11 cellular contexts compared by ENCODE assay signal in genomic region chr4:124192544-124192943, GRCh38.
"Had no signal": no experiment of that assay in that cellular context is flagged by ENCODE, and none has a peak within 500 bp of the region (broad histone marks: within the 10 kb centered on the region; RNA-seq: fewer than 3 reads in every experiment).

No MANE protein-coding gene starts in this region.

- H3K4me1 ChIP-seq: adrenal gland, ascending aorta, body of pancreas, breast epithelium had no signal

- H3K36me3 ChIP-seq: adrenal gland, ascending aorta, brain microvascular endothelial cell, breast epithelium, cardiac muscle cell had no signal

- ATAC-seq: activated naive CD4-positive, alpha-beta T cell treated with anti-CD3 and anti-CD28 coated beads, Interleukin-2, amount 50 U/mL, for 72 hours; activated naive CD8-positive, alpha-beta T cell treated with anti-CD3 and anti-CD28 coated beads, Interleukin-2, amount 50 U/mL, for 24 hours; activated T-cell treated with anti-CD3 and anti-CD28 coated beads, Interleukin-2, amount 50 U/mL, for 4 hours; activated T-cell treated with anti-CD3 and anti-CD28 coated beads, Interleukin-2, amount 50 U/mL, for 72 hours; activated T-helper 17 cell treated with anti-CD3 and anti-CD28 coated beads, Interleukin-2, amount 50 U/mL, for 72 hours; body of pancreas had no signal

- H3K4me3 ChIP-seq: adrenal gland, ascending aorta, body of pancreas, breast epithelium, cardiac muscle cell had no signal

- H3K27ac ChIP-seq: adrenal gland, ascending aorta, body of pancreas, brain microvascular endothelial cell, breast epithelium, cardiac muscle cell had no signal
